21 cellular contexts compared by ENCODE assay signal in the genomic region with DNA sequence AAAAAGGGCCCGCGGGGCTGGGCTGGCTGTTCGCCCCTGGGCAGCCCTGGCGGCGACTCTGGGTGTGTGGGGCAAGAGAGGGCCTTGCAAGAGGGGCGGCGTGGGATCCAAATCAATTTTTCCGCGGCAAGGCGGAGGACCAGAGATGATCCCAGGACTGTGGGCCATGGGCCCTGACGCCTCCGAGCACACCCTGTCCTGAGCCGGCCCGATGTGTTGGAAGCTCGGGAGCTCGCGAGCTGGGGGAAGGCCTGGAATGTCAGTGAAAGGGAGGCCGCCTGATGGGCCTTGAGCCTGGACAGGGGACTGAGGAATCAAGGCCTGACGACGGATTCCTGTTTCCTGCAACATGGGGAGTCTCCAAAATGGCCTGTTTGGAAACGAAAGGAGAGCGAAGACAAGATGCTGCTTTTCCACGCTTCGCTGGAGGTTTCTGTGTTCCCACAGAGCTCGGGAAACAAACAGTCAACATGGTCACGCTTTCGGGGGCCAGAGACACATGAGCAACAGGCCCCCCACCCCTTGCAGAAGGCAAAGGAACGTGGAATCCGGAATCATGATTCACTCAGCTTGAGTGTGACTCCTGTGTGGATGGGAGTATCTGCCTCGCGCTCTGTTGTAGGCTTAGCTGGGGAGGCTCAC.
"Had no signal": no experiment of that assay in that cellular context is flagged by ENCODE, and none has a peak within 500 bp of the region (broad histone marks: within the 10 kb centered on the region; RNA-seq: fewer than 3 reads in every experiment).

No MANE protein-coding gene starts in this region.

- H3K27me3 ChIP-seq: right atrium auricular region had no signal

- H3K4me1 Mint-ChIP-seq: mesothelial cell of epicardium had no signal

- H3K4me1 ChIP-seq: prostate gland, right atrium auricular region, upper lobe of left lung had no signal

- DNase-seq: activated B cell treated with CpG ODN at 0.5 μM for 24 hours; activated CD4-positive, alpha-beta T cell treated with anti-CD3 and anti-CD28 coated beads for 36 hours; activated CD4-positive, alpha-beta T cell treated with anti-CD3 and anti-CD28 coated beads, Interleukin-2, amount 50 U/mL, for 4 hours; activated CD8-positive, alpha-beta memory T cell treated with anti-CD3 and anti-CD28 coated beads for 24 hours; activated CD8-positive, alpha-beta memory T cell treated with anti-CD3 and anti-CD28 coated beads, Interleukin-2, amount 50 U/mL, for 4 hours; activated naive CD4-positive, alpha-beta T cell treated with anti-CD3 and anti-CD28 coated beads for 36 hours; activated naive CD8-positive, alpha-beta T cell treated with anti-CD3 and anti-CD28 coated beads, Interleukin-2, amount 10 ng/mL, durations not matched to agents 7 days and 5 days; activated T-cell treated with anti-CD3 and anti-CD28 coated beads, Interleukin-2, amount 50 U/mL, for 24 hours; amniotic stem cell; effector CD4-positive, alpha-beta T cell; left ventricle myocardium inferior; naive thymus-derived CD8-positive, alpha-beta T cell; stimulated activated CD4-positive, alpha-beta T cell treated with anti-CD3 and anti-CD28 coated beads, Interleukin-4, amount 100 ng/mL, for 24 hours; stimulated activated naive CD4-positive, alpha-beta T cell treated with Interleukin-2 at 50 U/mL for 16 hours; T-helper 1 cell had no signal

- H3K36me3 ChIP-seq: left ventricle myocardium inferior, prostate gland, right atrium auricular region, thoracic aorta, upper lobe of left lung had no signal

- H3K9me3 ChIP-seq: left ventricle myocardium inferior, prostate gland, right atrium auricular region, thoracic aorta had no signal

- H3K4me3 Mint-ChIP-seq: activated B cell treated with CpG ODN at 0.5 μM for 24 hours; activated CD4-positive, alpha-beta T cell treated with anti-CD3 and anti-CD28 coated beads for 36 hours; activated naive CD4-positive, alpha-beta T cell treated with anti-CD3 and anti-CD28 coated beads for 36 hours; activated T-cell treated with anti-CD3 and anti-CD28 coated beads, Interleukin-2, amount 50 U/mL, for 24 hours; dendritic cell treated with granulocyte-macrophage colony-stimulating factor and Interleukin-4, amounts not matched to agents 40 ng/mL and 50 ng/mL, for 4 days; mesothelial cell of epicardium; naive thymus-derived CD8-positive, alpha-beta T cell had no signal

- H3K4me3 ChIP-seq: left ventricle myocardium inferior, prostate gland, right atrium auricular region, thoracic aorta, upper lobe of left lung had no signal

- H3K27ac ChIP-seq: left ventricle myocardium inferior, prostate gland, right atrium auricular region, thoracic aorta, upper lobe of left lung had no signal

- ATAC-seq: activated CD4-positive, alpha-beta T cell treated with anti-CD3 and anti-CD28 coated beads for 36 hours; naive thymus-derived CD8-positive, alpha-beta T cell had no signal

- H3K36me3 Mint-ChIP-seq: mesothelial cell of epicardium had no signal

- H3K9me3 Mint-ChIP-seq: activated B cell treated with CpG ODN at 0.5 μM for 24 hours; activated T-cell treated with anti-CD3 and anti-CD28 coated beads, Interleukin-2, amount 50 U/mL, for 24 hours had no signal
